In genomic region chr6:139115980-139116758, GRCh38 we compare ENCODE assay signal across 2 cellular contexts.
TF ChIP-seq lines count a peak whose summit lies in the region.

No MANE protein-coding gene starts in this region.

TF ChIP-seq in A549, 52 proteins besides CTCF, POLR2A, EP300 and RAD21:
- peak; percentile 70 for TF ChIP-seq MAFK (IDR thresholded peaks at IDR 0.05; ENCODE audit: partially characterized antibody)
- no peak for TF ChIP-seq MAX (IDR thresholded peaks at IDR 0.05)

TF ChIP-seq in K562, 482 proteins besides CTCF, POLR2A, EP300 and RAD21:
- TF ChIP-seq DMBX1 (CRISPR knock-in tag; IDR thresholded peaks at IDR 0.05; ENCODE audit: borderline replicate concordance) (no peak), C11orf30 (IDR thresholded peaks at IDR 0.05; ENCODE audit: low read depth) (peak; percentile 43; the same call in 1 of the 2 replicates), ZNF316 (IDR thresholded peaks at IDR 0.05) (peak; percentile 74), MAFK (IDR thresholded peaks at IDR 0.05; ENCODE audit: low read length) (peak; percentile 65), HNRNPUL1 (IDR thresholded peaks at IDR 0.05; ENCODE audit: low read length) (no peak), ZNF197 (CRISPR knock-in tag; IDR thresholded peaks at IDR 0.05; ENCODE audit: low read depth) (no peak), MAFF (IDR thresholded peaks at IDR 0.05; ENCODE audit: low read length) (peak; percentile 65), CHD4 (IDR thresholded peaks at IDR 0.05; ENCODE audit: insufficient read depth, insufficient replicate concordance, low read depth, low read length, poor library complexity, severe bottlenecking) (no peak), MAFG (tag; conservative IDR thresholded peaks at IDR 0.05) (peak; percentile 36)
